In genomic region chr5:172187118-172188032, GRCh38 we compare ENCODE assay signal across 8 cellular contexts. TPM values are rescaled to one million over a fixed set of nuclear protein-coding genes. Genes with fewer than 3 reads are reported as not detected.
A peak's percentile ranks its signal among the peaks of the same experiment; 100 is the strongest.
DNase-seq lines count a peak whose midpoint lies in the region; ATAC-seq and TF ChIP-seq lines count a peak whose summit lies in the region.

No MANE protein-coding gene starts in this region.

- ATAC-seq in WTC11, result peak; percentile 8

- no peaks in the 10 kb centered on the region for H3K9me3 ChIP-seq in HAP-1

- DNase-seq in GM10248 (ENCODE audit: extremely low spot score) (peak; percentile 59), HAP-1 (ENCODE audit: low spot score in 2 of 2) (peak; percentile 28 to 70), M059J (ENCODE audit: low read depth) (peak; percentile 94), WTC11 (ENCODE audit: low spot score) (peak; percentile 62), putamen (ENCODE audit: low spot score) (no peak)
- DNase-seq in central memory CD4-positive, alpha-beta T cell, result peak; percentile 68
- DNase-seq in stimulated activated CD4-positive, alpha-beta T cell treated with anti-CD3 and anti-CD28 coated beads, Interleukin-4, amount 100 ng/mL, for 4 hours, result peak; percentile 61 to 75

- peak overlapping the region; percentile 38; the same call in 1 of the 2 replicates for H3K27ac Mint-ChIP-seq in WTC11

- CTCF ChIA-PET in GM10248 (lab: Yijun Ruan, JAX), result interaction anchor here (0.9 to 21.5 kb wide), 22 partner anchors 9 to 163 kb away, joined by 3 to 175 read pairs (median 6); partner anchors contain the start of gene UBTD2
- CTCF ChIA-PET in WTC11 (lab: Charles Lee), result interaction anchor here (0.8 to 5.3 kb wide), 29 partner anchors 8 to 341 kb away, joined by 3 to 49 read pairs (median 5); partner anchors contain the start of genes FBXW11 and UBTD2

- no peaks in the 10 kb centered on the region for H3K36me3 ChIP-seq in HAP-1 (replicated peaks)

- POLR2A ChIA-PET in GM10248 (lab: Yijun Ruan, JAX), result interaction anchor here (0.9 to 4.0 kb wide), 4 partner anchors 8 to 96 kb away, joined by 3 to 26 read pairs (median 4); partner anchors contain the start of gene UBTD2
- POLR2A ChIA-PET in WTC11 (lab: Charles Lee), result interaction anchor here (0.5 to 3.6 kb wide), 2 partner anchors 13 to 130 kb away, joined by 4 to 12 read pairs; no protein-coding TSS in a partner anchor

- TF ChIP-seq CTCF in GM10248 (IDR thresholded peaks at IDR 0.05; ENCODE audit: control extremely low read depth, extremely low read depth, low read depth, missing control alignments) (no peak), WTC11 (IDR thresholded peaks at IDR 0.05) (no peak)

- peaks cover 14% of the 10 kb centered on the region for H3K4me1 ChIP-seq in HAP-1

- in situ Hi-C loops in HAP-1 (cut with MboI; ENCODE audit: low sequenced_read_pairs), result loop anchor here (5.0 kb wide), 1 partner anchor 75 kb away; no protein-coding TSS in a partner anchor

- peaks cover 28% of the 10 kb centered on the region for H3K4me1 Mint-ChIP-seq in WTC11

- H3K27me3 Mint-ChIP-seq in WTC11 (ENCODE audit: low read depth), result peaks cover 14% of the 10 kb centered on the region

- H3K4me3 Mint-ChIP-seq in WTC11, result peak overlapping the region; percentile 93

- no peaks in the 10 kb centered on the region; the same call in 1 of the 2 replicates for H3K36me3 Mint-ChIP-seq in WTC11

- H3K27me3 ChIP-seq in HAP-1 (ENCODE audit: low read depth), result no peaks in the 10 kb centered on the region
- H3K27me3 ChIP-seq in layer of hippocampus (ENCODE audit: control insufficient read depth, insufficient read depth, low read length), result no peaks in the 10 kb centered on the region

- peak overlapping the region; percentile 90 for H3K4me3 ChIP-seq in HAP-1

- H3K27ac ChIP-seq in layer of hippocampus (ENCODE audit: low read depth, low read length), result peak overlapping the region; percentile 84

- no peaks in the 10 kb centered on the region for H3K9me3 Mint-ChIP-seq in WTC11

TF ChIP-seq in WTC11, 78 proteins besides CTCF, POLR2A, EP300 and RAD21:
- TF ChIP-seq E2F5 (CRISPR knock-in tag; IDR thresholded peaks at IDR 0.05), result peak; percentile 37; the same call in 1 of the 2 replicates
- no peak for TF ChIP-seq MLX (CRISPR knock-in tag; IDR thresholded peaks at IDR 0.05)
- TF ChIP-seq SMAD4 (CRISPR knock-in tag; IDR thresholded peaks at IDR 0.05), result no peak
- no peak for TF ChIP-seq EMX1 (CRISPR knock-in tag; IDR thresholded peaks at IDR 0.05)
- no peak for TF ChIP-seq ZNF138 (CRISPR knock-in tag; conservative IDR thresholded peaks at IDR 0.05)
- TF ChIP-seq GABPB1 (CRISPR knock-in tag; IDR thresholded peaks at IDR 0.05), result no peak
- TF ChIP-seq CBFB (CRISPR knock-in tag; IDR thresholded peaks at IDR 0.05; ENCODE audit: low read depth), result no peak
- TF ChIP-seq ZNF512 (CRISPR knock-in tag; IDR thresholded peaks at IDR 0.05; ENCODE audit: borderline replicate concordance), result no peak
- no peak for TF ChIP-seq CDX4 (CRISPR knock-in tag; IDR thresholded peaks at IDR 0.05; ENCODE audit: borderline replicate concordance)
- no peak for TF ChIP-seq ZNF416 (CRISPR knock-in tag; IDR thresholded peaks at IDR 0.05)
- no peak for TF ChIP-seq ZSCAN18 (CRISPR knock-in tag; IDR thresholded peaks at IDR 0.05)
- 0 out of 2 replicates have a peak, but pooled peaks have one; percentile 8 for TF ChIP-seq TP53 (CRISPR knock-in tag; IDR thresholded peaks at IDR 0.05)
- no peak for TF ChIP-seq ZBTB21 (CRISPR knock-in tag; IDR thresholded peaks at IDR 0.05; ENCODE audit: borderline replicate concordance)
- 0 out of 2 replicates have a peak, but pooled peaks have one; percentile 14 for TF ChIP-seq FOXJ3 (CRISPR knock-in tag; IDR thresholded peaks at IDR 0.05; ENCODE audit: borderline replicate concordance)
- no peak for TF ChIP-seq IRF2 (CRISPR knock-in tag; IDR thresholded peaks at IDR 0.05; ENCODE audit: borderline replicate concordance, low read depth)
- no peak for TF ChIP-seq KAT7 (CRISPR knock-in tag; IDR thresholded peaks at IDR 0.05; ENCODE audit: borderline replicate concordance)
- TF ChIP-seq ATF1 (CRISPR knock-in tag; IDR thresholded peaks at IDR 0.05), result no peak
- no peak for TF ChIP-seq ZNF263 (CRISPR knock-in tag; IDR thresholded peaks at IDR 0.05; ENCODE audit: low read depth)
- TF ChIP-seq FOXP1 (CRISPR knock-in tag; IDR thresholded peaks at IDR 0.05; ENCODE audit: borderline replicate concordance), result peak; percentile 12
- TF ChIP-seq HMGXB4 (CRISPR knock-in tag; IDR thresholded peaks at IDR 0.05), result peak; percentile 65; the same call in 1 of the 2 replicates

RNA-seq across cellular contexts. Expression of gene STK10, which starts 0.6 kb away (rescaled TPM):
- 14.4 and 18.1 TPM in 2 replicates for total RNA-seq in M059J (2014; rRNA removed; shearing (Covaris generic))
- total RNA-seq in WTC11 (2021), result 13.1 to 20.5 TPM (median 15.0 TPM) in 3 replicates

RNA-seq across cellular contexts. Expression of gene EFCAB9, which starts 6.6 kb away (rescaled TPM):
- total RNA-seq in M059J (2014; rRNA removed; shearing (Covaris generic)), result not detected in 2 replicates
- total RNA-seq in WTC11 (2021), result not detected in 3 replicates
